15 cellular contexts compared by ENCODE assay signal in the genomic region with DNA sequence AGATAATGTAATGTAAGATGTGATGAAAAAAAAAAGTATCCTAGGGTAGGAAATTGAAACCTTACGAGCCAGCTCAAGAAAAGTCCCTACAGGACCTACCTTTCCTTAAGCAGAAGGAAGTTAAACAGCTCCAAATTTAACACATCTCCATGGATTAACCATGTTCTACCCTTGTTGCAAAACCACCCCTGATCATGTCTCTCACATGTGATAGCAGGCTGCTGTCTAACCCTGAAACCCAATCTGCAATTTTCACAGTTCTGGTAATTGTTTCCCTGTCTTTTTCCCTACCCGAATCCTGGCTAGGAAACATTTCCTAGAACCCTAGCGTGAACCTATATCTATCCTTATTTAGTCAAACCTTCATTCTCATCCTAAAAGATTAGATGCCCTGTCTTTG.
DNase-seq lines count a peak whose midpoint lies in the region; TF ChIP-seq lines count a peak whose summit lies in the region.
"Had no signal": no experiment of that assay in that cellular context is flagged by ENCODE, and none has a peak within 500 bp of the region (broad histone marks: within the 10 kb centered on the region; RNA-seq: fewer than 3 reads in every experiment).

No MANE protein-coding gene starts in this region.

- no peaks in the 10 kb centered on the region for H3K36me3 ChIP-seq in BE2C
- H3K36me3 ChIP-seq in endodermal cell (ENCODE audit: control insufficient read depth, insufficient read depth, low read length): no peaks in the 10 kb centered on the region
- no peaks in the 10 kb centered on the region for H3K36me3 ChIP-seq in mesendoderm (ENCODE audit: control insufficient read depth, insufficient read depth, low read length)
- H3K36me3 ChIP-seq in OCI-LY7 (ENCODE audit: insufficient read depth, low read length): no peaks in the 10 kb centered on the region
- H3K36me3 ChIP-seq: BLaER1 treated with 17β-estradiol and CSF1 and Interleukin-3, amounts not matched to agents 10 nM and 100 nM had no signal

- no peak overlapping the region for H2BK5ac ChIP-seq in mesendoderm (ENCODE audit: low read length)

- no peaks in the 10 kb centered on the region for H3K9me3 ChIP-seq in BE2C
- no peaks in the 10 kb centered on the region for H3K9me3 ChIP-seq in endodermal cell (ENCODE audit: control insufficient read depth, low read length)
- no peaks in the 10 kb centered on the region for H3K9me3 ChIP-seq in OCI-LY7 (ENCODE audit: low read length)
- H3K9me3 ChIP-seq: BLaER1 treated with 17β-estradiol and CSF1 and Interleukin-3, amounts not matched to agents 10 nM and 100 nM; Caco-2 had no signal

- no peaks in the 10 kb centered on the region for H3K9me3 Mint-ChIP-seq in endodermal cell
- H3K9me3 Mint-ChIP-seq: CD4-positive, alpha-beta T cell; CD8-positive, alpha-beta T cell had no signal

- no peak overlapping the region for H3K4ac ChIP-seq in mesendoderm (ENCODE audit: low read depth, low read length)

- no peak overlapping the region for H4K8ac ChIP-seq in mesendoderm (ENCODE audit: low read depth, low read length)

- H3K18ac ChIP-seq in mesendoderm (ENCODE audit: low read length): no peak overlapping the region

- no peak overlapping the region for H2BK120ac ChIP-seq in mesendoderm (ENCODE audit: low read depth, low read length)

- H4K20me1 ChIP-seq in OCI-LY7 (ENCODE audit: insufficient read depth, low read length): no peaks in the 10 kb centered on the region
- H4K20me1 ChIP-seq: BLaER1 treated with 17β-estradiol and CSF1 and Interleukin-3, amounts not matched to agents 10 nM and 100 nM had no signal

- H3K27ac Mint-ChIP-seq in endodermal cell: peak overlapping the region; percentile 45
- H3K27ac Mint-ChIP-seq: CD4-positive, alpha-beta T cell; CD8-positive, alpha-beta T cell had no signal

- H2BK15ac ChIP-seq in mesendoderm (replicated peaks; ENCODE audit: low read depth): no peak overlapping the region

- no peak overlapping the region for H2AFZ ChIP-seq in OCI-LY7 (ENCODE audit: low read length)

- no peaks in the 10 kb centered on the region for H3K9me2 ChIP-seq in OCI-LY7 (ENCODE audit: insufficient read depth, low read length)

- peaks cover 16% of the 10 kb centered on the region for H3K4me1 Mint-ChIP-seq in endodermal cell

- H3K79me1 ChIP-seq in mesendoderm (ENCODE audit: low read length): no peaks in the 10 kb centered on the region

- H3K36me3 Mint-ChIP-seq in endodermal cell (ENCODE audit: low read depth): no peaks in the 10 kb centered on the region
- H3K36me3 Mint-ChIP-seq: CD8-positive, alpha-beta T cell had no signal

- intact Hi-C loops in OCI-LY7 (cut with micrococcal nuclease; ENCODE audit: unreplicated experiment): no loop called here

- no peak overlapping the region for H3K4me3 Mint-ChIP-seq in endodermal cell
- H3K4me3 Mint-ChIP-seq: CD4-positive, alpha-beta T cell; CD8-positive, alpha-beta T cell had no signal

- H3K4me2 ChIP-seq in mesendoderm (ENCODE audit: low read length): no peak overlapping the region
- H3K4me2 ChIP-seq in OCI-LY7 (ENCODE audit: low read length): no peak overlapping the region
- H3K4me2 ChIP-seq: BLaER1 treated with 17β-estradiol and CSF1 and Interleukin-3, amounts not matched to agents 10 nM and 100 nM had no signal

- no peaks in the 10 kb centered on the region for H3K27me3 Mint-ChIP-seq in endodermal cell (ENCODE audit: insufficient read depth)
- H3K27me3 Mint-ChIP-seq: CD4-positive, alpha-beta T cell had no signal

- H3K4me1 ChIP-seq in BE2C (peaks cover 37% of the 10 kb centered on the region), endodermal cell (ENCODE audit: control insufficient read depth, insufficient read depth, low read length) (peaks cover 3% of the 10 kb centered on the region), mesendoderm (ENCODE audit: control insufficient read depth, low read depth, low read length) (no peaks in the 10 kb centered on the region), OCI-LY7 (ENCODE audit: insufficient read depth, low read length, poor library complexity, severe bottlenecking) (no peaks in the 10 kb centered on the region)
- H3K4me1 ChIP-seq: Caco-2 had no signal

- no peaks in the 10 kb centered on the region for H3K27me3 ChIP-seq in BE2C
- H3K27me3 ChIP-seq in endodermal cell (ENCODE audit: control insufficient read depth, insufficient read depth, low read length, poor library complexity, severe bottlenecking): no peaks in the 10 kb centered on the region
- no peaks in the 10 kb centered on the region for H3K27me3 ChIP-seq in mesendoderm (ENCODE audit: insufficient read depth, low read length, poor library complexity)
- H3K27me3 ChIP-seq: BLaER1 treated with 17β-estradiol and CSF1 and Interleukin-3, amounts not matched to agents 10 nM and 100 nM had no signal

- TF ChIP-seq CTCF in BE2C (IDR thresholded peaks at IDR 0.05; ENCODE audit: low read depth, low read length): no peak
- TF ChIP-seq CTCF in endodermal cell (conservative IDR thresholded peaks at IDR 0.05): no peak
- TF ChIP-seq CTCF in OCI-LY7 (conservative IDR thresholded peaks at IDR 0.05; ENCODE audit: low read length): no peak

- H4K5ac ChIP-seq in mesendoderm (ENCODE audit: low read length): no peak overlapping the region

- H3K79me2 ChIP-seq in mesendoderm (ENCODE audit: control insufficient read depth, insufficient read depth, low read length) (no peaks in the 10 kb centered on the region), OCI-LY7 (ENCODE audit: insufficient read depth, low read depth, low read length) (no peaks in the 10 kb centered on the region)

- no peak for DNase-seq in BE2C
- DNase-seq in endodermal cell: no peak
- DNase-seq in mesendoderm: peak; percentile 25
- no peak for DNase-seq in OCI-LY7 (ENCODE audit: low spot score)
- no peak for DNase-seq in kidney glomerular epithelial cell (lab: John Stamatoyannopoulos, UW)
- DNase-seq: 8988T; ACHN; Caco-2; Calu3; CD4-positive, alpha-beta T cell; CD8-positive, alpha-beta T cell; DMS79 treated with DMSO at 0.1 percent for 48 hours; GF-D8 had no signal

- CTCF ChIA-PET in OCI-LY7 (lab: Charles Lee; ENCODE audit: unreplicated experiment): no interaction called here

- H2AK5ac ChIP-seq in mesendoderm (ENCODE audit: low read length): no peak overlapping the region

- POLR2A ChIA-PET in OCI-LY7 (lab: Charles Lee): no interaction called here

- H3K56ac ChIP-seq in mesendoderm (ENCODE audit: low read length): no peak overlapping the region

- BruUV-seq in OCI-LY7 (replicated peaks; lab: Mats Ljungman, UMichigan): no TSS peak

- no peak overlapping the region for H3K23ac ChIP-seq in mesendoderm (ENCODE audit: low read length)

- H3K4me3 ChIP-seq in BE2C (ENCODE audit: low read depth, low read length) (peak overlapping the region; percentile 26; the same call in 1 of the 2 replicates), endodermal cell (ENCODE audit: low read length) (no peak overlapping the region), mesendoderm (ENCODE audit: low read length) (no peak overlapping the region), OCI-LY7 (ENCODE audit: low read depth, low read length, poor library complexity, severe bottlenecking) (no peak overlapping the region)
- H3K4me3 ChIP-seq: BLaER1 treated with 17β-estradiol and CSF1 and Interleukin-3, amounts not matched to agents 10 nM and 100 nM had no signal

- WGBS in endodermal cell (ENCODE audit: insufficient coverage in 1 of 2, insufficient read length in 1 of 2), 2 experiments: 76 to 85% methylated on average over 2 to 3 of the region's 3 CpGs
- WGBS in mesendoderm (ENCODE audit: extremely low coverage, insufficient coverage, low lambda C conversion rate): no CpG with 5 or more reads among the region's 3 CpGs

- H3K27ac ChIP-seq in endodermal cell (ENCODE audit: low read depth, low read length): no peak overlapping the region
- H3K27ac ChIP-seq in mesendoderm (ENCODE audit: low read depth, low read length): no peak overlapping the region
- no peak overlapping the region for H3K27ac ChIP-seq in OCI-LY7 (ENCODE audit: low read depth, low read length, poor library complexity, severe bottlenecking)
- H3K27ac ChIP-seq: BLaER1 treated with 17β-estradiol and CSF1 and Interleukin-3, amounts not matched to agents 10 nM and 100 nM; C4-2B had no signal

- H3K9ac ChIP-seq in endodermal cell (ENCODE audit: extremely low read depth, low read length, poor library complexity, severe bottlenecking) (no peak overlapping the region), mesendoderm (ENCODE audit: low read length) (no peak overlapping the region)
- H3K9ac ChIP-seq: BLaER1 treated with 17β-estradiol and CSF1 and Interleukin-3, amounts not matched to agents 10 nM and 100 nM had no signal
